ENCODE assay signal across 27 cellular contexts in genomic region chr11:94450061-94450460, GRCh38. TPM values are rescaled to one million over a fixed set of nuclear protein-coding genes. Genes with fewer than 3 reads are reported as not detected.
DNase-seq lines count a peak whose midpoint lies in the region; FAIRE-seq and TF ChIP-seq lines count a peak whose summit lies in the region.
"Had no signal": no experiment of that assay in that cellular context is flagged by ENCODE, and none has a peak within 500 bp of the region (broad histone marks: within the 10 kb centered on the region; RNA-seq: fewer than 3 reads in every experiment).

No MANE protein-coding gene starts in this region.

- CTCF ChIA-PET in BJ (lab: Yijun Ruan, JAX) = no interaction called here
- CTCF ChIA-PET in PC-9 (lab: Charles Lee) = no interaction called here

- H3K27me3 ChIP-seq in BJ (ENCODE audit: control insufficient read depth, insufficient read depth, low read length) (no peaks in the 10 kb centered on the region), PC-9 (ENCODE audit: insufficient read depth, low read depth) (no peaks in the 10 kb centered on the region)
- H3K27me3 ChIP-seq: colonic mucosa, gastrocnemius medialis had no signal

- H3K4me2 ChIP-seq in PC-9 = peak overlapping the region; percentile 18; the same call in 1 of the 2 replicates

- DNase-seq in BJ (ENCODE audit: low read depth) (peak; percentile 15), PC-9 (no peak), epithelial cell of esophagus (ENCODE audit: low read depth) (peak; percentile 43), inferior parietal cortex (ENCODE audit: extremely low spot score) (no peak), NCI-H1092 treated with DMSO at 0.1 percent for 48 hours (lab: John Stamatoyannopoulos, UW) (no peak), coronary artery (ENCODE audit: low spot score) (no peak)
- no peak for DNase-seq in activated CD4-positive, alpha-beta T cell treated with anti-CD3 and anti-CD28 coated beads for 4 hours
- DNase-seq: activated CD4-positive, alpha-beta T cell treated with anti-CD3 and anti-CD28 coated beads, Interleukin-2, amount 50 U/mL, for 48 hours; activated CD8-positive, alpha-beta memory T cell treated with anti-CD3 and anti-CD28 coated beads, Interleukin-2, amount 50 U/mL, for 4 hours; activated naive CD8-positive, alpha-beta T cell treated with anti-CD3 and anti-CD28 coated beads for 36 hours; colonic mucosa; gastrocnemius medialis; kidney; NCI-H1105 treated with DMSO at 0.1 percent for 48 hours; NCI-H748 treated with DMSO at 0.1 percent for 48 hours; right cardiac atrium; stimulated activated CD4-positive, alpha-beta T cell treated with anti-CD3 and anti-CD28 coated beads, Interleukin-4, amount 100 ng/mL, for 4 hours; stimulated activated naive CD4-positive, alpha-beta T cell treated with Interleukin-2 at 50 U/mL for 16 hours; WERI-Rb-1 had no signal

- H3K27ac ChIP-seq in PC-9 (peak overlapping the region; percentile 37), coronary artery (no peak overlapping the region)
- H3K27ac ChIP-seq: colonic mucosa, gastrocnemius medialis, parathyroid adenoma, thoracic aorta, WERI-Rb-1 had no signal

- H2AFZ ChIP-seq in PC-9 = no peak overlapping the region
- H2AFZ ChIP-seq: parathyroid adenoma had no signal

- no peaks in the 10 kb centered on the region for H3K9me2 ChIP-seq in PC-9 (ENCODE audit: insufficient read depth)

- no peaks in the 10 kb centered on the region for H3K9me3 ChIP-seq in PC-9 (ENCODE audit: insufficient read depth, low read depth)
- H3K9me3 ChIP-seq: colonic mucosa, gastrocnemius medialis, HAP-1, thoracic aorta had no signal

- peak; percentile 77 for FAIRE-seq in islet of Langerhans (lab: Jason Lieb, UNC)
- FAIRE-seq: D721Med, endometrium, GM19239, kidney had no signal

- no TSS peak for BruUV-seq in PC-9 (replicated peaks; lab: Mats Ljungman, UMichigan)

- no peaks in the 10 kb centered on the region; the same call in 1 of the 2 replicates for H3K36me3 ChIP-seq in BJ (ENCODE audit: control insufficient read depth, insufficient read depth, low read length)
- peaks cover 19% of the 10 kb centered on the region; the same call in 1 of the 2 replicates for H3K36me3 ChIP-seq in PC-9 (ENCODE audit: low read depth)
- H3K36me3 ChIP-seq: colonic mucosa had no signal

- no peak for TF ChIP-seq CTCF in BJ (IDR thresholded peaks at IDR 0.05; ENCODE audit: insufficient read depth, low read depth, low read length)
- TF ChIP-seq CTCF in PC-9 (conservative IDR thresholded peaks at IDR 0.05) = no peak
- no peak for TF ChIP-seq CTCF in epithelial cell of esophagus (IDR thresholded peaks at IDR 0.05; ENCODE audit: insufficient read depth, low read depth, low read length, missing control alignments)
- TF ChIP-seq CTCF in coronary artery (IDR thresholded peaks at IDR 0.05) = no peak

- H3K4me3 ChIP-seq in BJ (ENCODE audit: low read depth, low read length) (no peak overlapping the region), PC-9 (no peak overlapping the region), epithelial cell of esophagus (ENCODE audit: low read length) (no peak overlapping the region), coronary artery (no peak overlapping the region)
- H3K4me3 ChIP-seq: colonic mucosa, gastrocnemius medialis, HAP-1, thoracic aorta had no signal

- peaks cover 5% of the 10 kb centered on the region; the same call in 1 of the 2 replicates for H3F3A ChIP-seq in PC-9 (ENCODE audit: insufficient read depth, low read depth)

- H4K20me1 ChIP-seq in PC-9 (ENCODE audit: insufficient read depth) = no peaks in the 10 kb centered on the region

- H3K4me1 ChIP-seq in PC-9 (replicated peaks; ENCODE audit: insufficient read depth) = peaks cover 22% of the 10 kb centered on the region
- H3K4me1 ChIP-seq: colonic mucosa, gastrocnemius medialis, HAP-1, parathyroid adenoma had no signal

- intact Hi-C loops in PC-9 (cut with micrococcal nuclease; ENCODE audit: unreplicated experiment) = no loop called here

- H3K79me2 ChIP-seq in PC-9 (ENCODE audit: low read depth) = no peaks in the 10 kb centered on the region
- H3K79me2 ChIP-seq: parathyroid adenoma had no signal

- POLR2A ChIA-PET in BJ (lab: Charles Lee) = no interaction called here
- POLR2A ChIA-PET in PC-9 (lab: Charles Lee; ENCODE audit: unreplicated experiment) = no interaction called here

RNA-seq across cellular contexts. Expression of gene MRE11, which starts 43.6 kb away (rescaled TPM):
- polyA plus RNA-seq in BJ (2011; rRNA removed) = 2.6 and 7.8 TPM in 2 replicates
- polyA minus RNA-seq in BJ (2011; rRNA and poly(A)+ RNA removed) = 2.7 and 3.1 TPM in 2 replicates
- total RNA-seq in PC-9 (2021) = 40.3 and 41.1 TPM in 2 replicates

RNA-seq across cellular contexts. Expression of gene ANKRD49, which starts 43.7 kb away (rescaled TPM):
- polyA plus RNA-seq in BJ (2011; rRNA removed) = 8.1 and 13.2 TPM in 2 replicates
- 3.6 and 6.2 TPM in 2 replicates for polyA minus RNA-seq in BJ (2011; rRNA and poly(A)+ RNA removed)
- total RNA-seq in PC-9 (2021) = 8.7 and 12.7 TPM in 2 replicates

RNA-seq across cellular contexts. Expression of gene GPR83, which starts 48.8 kb away (rescaled TPM):
- polyA plus RNA-seq in BJ (2011; rRNA removed) = 0.04 TPM in 1 of 2 replicates, not detected in the other
- polyA minus RNA-seq in BJ (2011; rRNA and poly(A)+ RNA removed) = 0.09 TPM in 1 of 2 replicates, not detected in the other
- not detected in 2 replicates for total RNA-seq in PC-9 (2021)
- total RNA-seq: Daoy had no signal

Comparison
In these comparisons a context has a peak if more than half of its experiments do, and no peak if none do; other contexts are left out.
1. DNase-seq: peak in BJ (single experiment) and epithelial cell of esophagus (single experiment); none in PC-9 (0 of 2), inferior parietal cortex (single experiment), NCI-H1092 treated with DMSO at 0.1 percent for 48 hours (single experiment), coronary artery (single experiment) and activated CD4-positive, alpha-beta T cell treated with anti-CD3 and anti-CD28 coated beads for 4 hours (0 of 2).